In genomic region chr2:101038455-101039255, GRCh38 we compare ENCODE assay signal across 9 cellular contexts. TPM values are rescaled to one million over a fixed set of nuclear protein-coding genes. Genes with fewer than 3 reads are reported as not detected.
DNase-seq lines count a peak whose midpoint lies in the region; ATAC-seq and TF ChIP-seq lines count a peak whose summit lies in the region.
"Had no signal": no experiment of that assay in that cellular context is flagged by ENCODE, and none has a peak within 500 bp of the region (broad histone marks: within the 10 kb centered on the region; RNA-seq: fewer than 3 reads in every experiment).

No MANE protein-coding gene starts in this region.

- CTCF ChIA-PET in CD8-positive, alpha-beta T cell (lab: Charles Lee), result interaction anchor here (1.0 kb wide), 1 partner anchor 9 kb away, joined by 3 read pairs; no protein-coding TSS in a partner anchor

- no peak overlapping the region for H3K4me3 ChIP-seq in WERI-Rb-1 (ENCODE audit: low read depth, low read length)
- H3K4me3 ChIP-seq in CD8-positive, alpha-beta T cell (ENCODE audit: low read depth, low read length), result no peak overlapping the region

- H3K4me1 ChIP-seq in CD8-positive, alpha-beta T cell (ENCODE audit: insufficient read depth, low read length), result no peaks in the 10 kb centered on the region

- no peaks in the 10 kb centered on the region for H3K36me3 Mint-ChIP-seq in CD8-positive, alpha-beta T cell

- ATAC-seq in left colon (peak; percentile 65), HG02588 (IDR thresholded peaks at IDR 0.05; ENCODE audit: unreplicated experiment) (no peak)
- no peak for ATAC-seq in CD8-positive, alpha-beta T cell

- no peak overlapping the region for H3K27ac Mint-ChIP-seq in CD8-positive, alpha-beta T cell

- TF ChIP-seq CTCF in WERI-Rb-1 (IDR thresholded peaks at IDR 0.05; ENCODE audit: low read depth, low read length), result peak; percentile 88
- no peak for TF ChIP-seq CTCF in CD8-positive, alpha-beta T cell (IDR thresholded peaks at IDR 0.05)

- H3K9me3 ChIP-seq in WERI-Rb-1 (ENCODE audit: severe bottlenecking), result no peaks in the 10 kb centered on the region
- H3K9me3 ChIP-seq in CD8-positive, alpha-beta T cell (ENCODE audit: low read length), result no peaks in the 10 kb centered on the region

- H3K9me3 Mint-ChIP-seq in CD8-positive, alpha-beta T cell, result no peaks in the 10 kb centered on the region

- H3K4me1 Mint-ChIP-seq in CD8-positive, alpha-beta T cell (ENCODE audit: low read depth), result no peaks in the 10 kb centered on the region

- H3K36me3 ChIP-seq in WERI-Rb-1, result peaks cover 67% of the 10 kb centered on the region
- no peaks in the 10 kb centered on the region for H3K36me3 ChIP-seq in CD8-positive, alpha-beta T cell (ENCODE audit: insufficient read depth, low read length)

- peaks cover 4% of the 10 kb centered on the region for H3K27me3 Mint-ChIP-seq in CD8-positive, alpha-beta T cell (ENCODE audit: low read depth)

- DNase-seq in COR-L47 (lab: John Stamatoyannopoulos, UW) (peak; percentile 7), HK-2 (ENCODE audit: unreplicated experiment) (peak; percentile 15), WERI-Rb-1 (peak; percentile 53), left colon (no peak), KG1 (lab: John Stamatoyannopoulos, UW) (no peak), NCI-H187 treated with DMSO at 0.1 percent for 48 hours (lab: John Stamatoyannopoulos, UW) (no peak)
- no peak for DNase-seq in CD8-positive, alpha-beta T cell

- H3K27me3 ChIP-seq in WERI-Rb-1 (ENCODE audit: insufficient read depth, low read depth, severe bottlenecking), result no peaks in the 10 kb centered on the region
- no peaks in the 10 kb centered on the region for H3K27me3 ChIP-seq in CD8-positive, alpha-beta T cell (ENCODE audit: insufficient read depth, low read length)

- H3K27ac ChIP-seq in WERI-Rb-1, result peak overlapping the region; percentile 47
- no peak overlapping the region for H3K27ac ChIP-seq in CD8-positive, alpha-beta T cell (ENCODE audit: low read depth, low read length)
- H3K27ac ChIP-seq: KMS-11 had no signal

- POLR2A ChIA-PET in CD8-positive, alpha-beta T cell (lab: Charles Lee), result no interaction called here

- intact Hi-C loops in left colon (cut with DNase I, micrococcal nuclease), result no loop called here
- intact Hi-C loops in CD8-positive, alpha-beta T cell (cut with DNase I, micrococcal nuclease), result no loop called here

- H3K4me3 Mint-ChIP-seq in CD8-positive, alpha-beta T cell, result no peak overlapping the region

RNA-seq across cellular contexts. Expression of gene RPL31, which starts 36.6 kb away (rescaled TPM):
- 1,000 to 10,000 TPM; 1,084 to 1,104 TPM for total RNA-seq in left colon
- total RNA-seq in CD8-positive, alpha-beta T cell, result 1,000 to 10,000 TPM; 2,776 to 2,895 TPM

Comparison
In these comparisons a context has a peak if more than half of its experiments do, and no peak if none do; other contexts are left out.
1. DNase-seq: peak in COR-L47 (single experiment), HK-2 (single experiment) and WERI-Rb-1 (single experiment); none in left colon (0 of 2), CD8-positive, alpha-beta T cell (0 of 7), KG1 (single experiment) and NCI-H187 treated with DMSO at 0.1 percent for 48 hours (single experiment).